ENCODE assay signal across 20 cellular contexts in genomic region chr17:28878158-28878910, GRCh38. TPM values are rescaled to one million over a fixed set of nuclear protein-coding genes. Genes with fewer than 3 reads are reported as not detected.
DNase-seq lines count a peak whose midpoint lies in the region; TF ChIP-seq lines count a peak whose summit lies in the region.
"Had no signal": no experiment of that assay in that cellular context is flagged by ENCODE, and none has a peak within 500 bp of the region (broad histone marks: within the 10 kb centered on the region; RNA-seq: fewer than 3 reads in every experiment).

No MANE protein-coding gene starts in this region.

- no TSS peak for BruUV-seq in PC-9 (replicated peaks; lab: Mats Ljungman, UMichigan)

- no peaks in the 10 kb centered on the region for H3K9me2 ChIP-seq in PC-9 (ENCODE audit: insufficient read depth)

- H3F3A ChIP-seq in PC-9 (ENCODE audit: insufficient read depth, low read depth) = peaks cover 6% of the 10 kb centered on the region; the same call in 1 of the 2 replicates

- peaks cover 37% of the 10 kb centered on the region for H3K4me1 Mint-ChIP-seq in activated naive CD4-positive, alpha-beta T cell treated with anti-CD3 and anti-CD28 coated beads for 36 hours (ENCODE audit: low read depth)
- H3K4me1 Mint-ChIP-seq in stimulated activated naive CD8-positive, alpha-beta T cell treated with anti-CD3 and anti-CD28 coated beads, Interleukin-15, Interleukin-2, amounts not matched to agents 100 ng/mL and 50 ng/mL, for 24 hours (ENCODE audit: low read depth) = peaks cover 37% of the 10 kb centered on the region
- H3K4me1 Mint-ChIP-seq: CD14-positive monocyte, neural crest cell had no signal

- POLR2A ChIA-PET in PC-9 (lab: Charles Lee; ENCODE audit: unreplicated experiment) = interaction anchor here (0.6 kb wide), 1 partner anchor 124 kb away, joined by 7 read pairs; no protein-coding TSS in a partner anchor

- intact Hi-C loops in activated naive CD4-positive, alpha-beta T cell treated with anti-CD3 and anti-CD28 coated beads for 36 hours (cut with micrococcal nuclease) = loop anchor here (5.0 to 10.0 kb wide), 2 partner anchors 36 to 304 kb away; partner anchors contain the start of genes ALDOC, FAM222B and PIGS
- intact Hi-C loops in PC-9 (cut with micrococcal nuclease; ENCODE audit: unreplicated experiment) = no loop called here

- H3K36me3 ChIP-seq in PC-9 (ENCODE audit: low read depth) = no peaks in the 10 kb centered on the region
- H3K36me3 ChIP-seq: uterus had no signal

- peaks cover 21% of the 10 kb centered on the region for H3K36me3 Mint-ChIP-seq in activated naive CD4-positive, alpha-beta T cell treated with anti-CD3 and anti-CD28 coated beads for 36 hours (ENCODE audit: low read depth)
- H3K36me3 Mint-ChIP-seq in stimulated activated naive CD8-positive, alpha-beta T cell treated with anti-CD3 and anti-CD28 coated beads, Interleukin-15, Interleukin-2, amounts not matched to agents 100 ng/mL and 50 ng/mL, for 24 hours (ENCODE audit: low read depth) = peaks cover 26% of the 10 kb centered on the region

- H4K20me1 ChIP-seq in PC-9 (ENCODE audit: insufficient read depth) = no peaks in the 10 kb centered on the region

- H3K27ac Mint-ChIP-seq in activated naive CD4-positive, alpha-beta T cell treated with anti-CD3 and anti-CD28 coated beads for 36 hours = peak overlapping the region; percentile 0
- peak overlapping the region; percentile 18 for H3K27ac Mint-ChIP-seq in stimulated activated naive CD8-positive, alpha-beta T cell treated with anti-CD3 and anti-CD28 coated beads, Interleukin-15, Interleukin-2, amounts not matched to agents 100 ng/mL and 50 ng/mL, for 24 hours

- H3K27me3 ChIP-seq in PC-9 (ENCODE audit: insufficient read depth, low read depth) = no peaks in the 10 kb centered on the region
- H3K27me3 ChIP-seq: MG63, suprapubic skin, uterus had no signal

- no peaks in the 10 kb centered on the region for H3K9me3 ChIP-seq in PC-9 (ENCODE audit: insufficient read depth, low read depth)
- H3K9me3 ChIP-seq: lower lobe of right lung, MG63, suprapubic skin, uterus had no signal

- CTCF ChIA-PET in activated naive CD4-positive, alpha-beta T cell treated with anti-CD3 and anti-CD28 coated beads for 36 hours (lab: Charles Lee) = interaction anchor here (0.6 to 2.3 kb wide), 9 partner anchors 12 to 152 kb away, joined by 3 to 14 read pairs (median 4); partner anchors contain the start of gene FLOT2
- CTCF ChIA-PET in PC-9 (lab: Charles Lee) = interaction anchor here (0.8 to 2.0 kb wide), 5 partner anchors 15 to 151 kb away, joined by 3 to 12 read pairs (median 3); partner anchors contain the start of gene TLCD1

- H3K79me2 ChIP-seq in PC-9 (ENCODE audit: low read depth) = no peaks in the 10 kb centered on the region

- H3K4me2 ChIP-seq in PC-9 = no peak overlapping the region

- no peak overlapping the region for H3K4me3 Mint-ChIP-seq in activated naive CD4-positive, alpha-beta T cell treated with anti-CD3 and anti-CD28 coated beads for 36 hours
- H3K4me3 Mint-ChIP-seq in stimulated activated naive CD8-positive, alpha-beta T cell treated with anti-CD3 and anti-CD28 coated beads, Interleukin-15, Interleukin-2, amounts not matched to agents 100 ng/mL and 50 ng/mL, for 24 hours = no peak overlapping the region
- H3K4me3 Mint-ChIP-seq: CD14-positive monocyte, neural crest cell had no signal

- DNase-seq in activated naive CD4-positive, alpha-beta T cell treated with anti-CD3 and anti-CD28 coated beads for 36 hours = no peak
- no peak for DNase-seq in activated naive CD4-positive, alpha-beta T cell treated with Interleukin-2 at 50 U/mL for 16 hours
- DNase-seq in PC-9 (no peak), cardiac fibroblast (ENCODE audit: low read depth in 2 of 2) (peak; percentile 11 to 28), pons (ENCODE audit: low spot score) (no peak), SW480 (ENCODE audit: low spot score) (no peak), NCI-H128 (lab: John Stamatoyannopoulos, UW; ENCODE audit: unreplicated experiment) (no peak)
- DNase-seq: activated CD4-positive, CD25-positive, alpha-beta regulatory T cell treated with anti-CD3 and anti-CD28 coated beads, Interleukin-2, amount 50 U/mL, for 72 hours; activated gamma-delta T cell treated with Interleukin-2 at 50 U/mL for 16 hours; effector CD4-positive, alpha-beta T cell; lower lobe of right lung; NCI-H1436; uterus had no signal

- no peak overlapping the region for H2AFZ ChIP-seq in PC-9

- H3K4me1 ChIP-seq in PC-9 (replicated peaks; ENCODE audit: insufficient read depth) = peaks cover 9% of the 10 kb centered on the region; the same call in 1 of the 2 replicates
- H3K4me1 ChIP-seq: lower lobe of right lung, suprapubic skin, uterus had no signal

- no peak for TF ChIP-seq CTCF in PC-9 (conservative IDR thresholded peaks at IDR 0.05)
- no peak for TF ChIP-seq CTCF in cardiac fibroblast (IDR thresholded peaks at IDR 0.05; ENCODE audit: low read depth, low read length)

- no peaks in the 10 kb centered on the region for H3K27me3 Mint-ChIP-seq in activated naive CD4-positive, alpha-beta T cell treated with anti-CD3 and anti-CD28 coated beads for 36 hours (ENCODE audit: low read depth)
- H3K27me3 Mint-ChIP-seq in stimulated activated naive CD8-positive, alpha-beta T cell treated with anti-CD3 and anti-CD28 coated beads, Interleukin-15, Interleukin-2, amounts not matched to agents 100 ng/mL and 50 ng/mL, for 24 hours = no peaks in the 10 kb centered on the region
- H3K27me3 Mint-ChIP-seq: progenitor cell of endocrine pancreas had no signal

- H3K4me3 ChIP-seq in PC-9 = no peak overlapping the region
- H3K4me3 ChIP-seq in cardiac fibroblast (replicated peaks in 1 of 2; ENCODE audit: low read depth in 2 of 2, low read length in 2 of 2) = no peak overlapping the region
- H3K4me3 ChIP-seq: lower lobe of right lung, MG63, suprapubic skin, uterus had no signal

- no peaks in the 10 kb centered on the region for H3K9me3 Mint-ChIP-seq in activated naive CD4-positive, alpha-beta T cell treated with anti-CD3 and anti-CD28 coated beads for 36 hours
- H3K9me3 Mint-ChIP-seq in stimulated activated naive CD8-positive, alpha-beta T cell treated with anti-CD3 and anti-CD28 coated beads, Interleukin-15, Interleukin-2, amounts not matched to agents 100 ng/mL and 50 ng/mL, for 24 hours = no peaks in the 10 kb centered on the region
- H3K9me3 Mint-ChIP-seq: neural crest cell had no signal

- H3K27ac ChIP-seq in PC-9 = peak overlapping the region; percentile 11
- H3K27ac ChIP-seq: HL-60, lower lobe of right lung, suprapubic skin, uterus had no signal

RNA-seq across cellular contexts. Expression of gene FLOT2, which starts 19.2 kb away (rescaled TPM):
- total RNA-seq in activated naive CD4-positive, alpha-beta T cell treated with anti-CD3 and anti-CD28 coated beads for 36 hours = 10 to 100 TPM; 66.0 to 71.5 TPM
- 118 and 128 TPM in 2 replicates for total RNA-seq in PC-9 (2021)

RNA-seq across cellular contexts. Expression of gene ERAL1, which starts 23.5 kb away (rescaled TPM):
- total RNA-seq in activated naive CD4-positive, alpha-beta T cell treated with anti-CD3 and anti-CD28 coated beads for 36 hours = 10 to 100 TPM; 51.2 to 60.4 TPM
- total RNA-seq in PC-9 (2021) = 47.1 and 56.6 TPM in 2 replicates

RNA-seq across cellular contexts. Expression of gene DHRS13, which starts 24.5 kb away (rescaled TPM):
- total RNA-seq in activated naive CD4-positive, alpha-beta T cell treated with anti-CD3 and anti-CD28 coated beads for 36 hours = 10 to 100 TPM; 20.1 to 20.9 TPM
- total RNA-seq in PC-9 (2021) = 15.8 and 17.5 TPM in 2 replicates

RNA-seq across cellular contexts. Expression of gene FAM222B, which starts 35.7 kb away (rescaled TPM):
- total RNA-seq in activated naive CD4-positive, alpha-beta T cell treated with anti-CD3 and anti-CD28 coated beads for 36 hours = 10 to 100 TPM; 11.2 TPM
- total RNA-seq in PC-9 (2021) = 14.2 and 26.4 TPM in 2 replicates

Comparison
In these comparisons a context has a peak if more than half of its experiments do, and no peak if none do; other contexts are left out.
1. DNase-seq: peak in cardiac fibroblast (2 of 2); none in activated naive CD4-positive, alpha-beta T cell treated with anti-CD3 and anti-CD28 coated beads for 36 hours (single experiment), activated naive CD4-positive, alpha-beta T cell treated with Interleukin-2 at 50 U/mL for 16 hours (single experiment), PC-9 (0 of 2), pons (single experiment), SW480 (single experiment) and NCI-H128 (single experiment).